In genomic region chr19:58278156-58279041, GRCh38 we compare ENCODE assay signal across 8 cellular contexts. TPM values are rescaled to one million over a fixed set of nuclear protein-coding genes. Genes with fewer than 3 reads are reported as not detected.
A peak's percentile ranks its signal among the peaks of the same experiment; 100 is the strongest.
DNase-seq lines count a peak whose midpoint lies in the region; ATAC-seq and TF ChIP-seq lines count a peak whose summit lies in the region.

Gene ZNF8, plus strand, starts transcription at chr19:58278955. Its CDS starts 127 bp downstream, at chr19:58279082.

- no peaks in the 10 kb centered on the region for H3K27me3 ChIP-seq in osteoblast (ENCODE audit: insufficient read depth, low read length)
- no peaks in the 10 kb centered on the region for H3K27me3 ChIP-seq in thoracic aorta (replicated peaks; ENCODE audit: insufficient read depth)

- H3K4me2 ChIP-seq in osteoblast (ENCODE audit: insufficient read depth, low read length), result peak within 1 kb of the TSS; percentile 85

- peak; percentile 96 for DNase-seq in GM12864 (ENCODE audit: low read depth)
- DNase-seq in NCI-H1105 treated with DMSO at 0.1 percent for 48 hours (lab: John Stamatoyannopoulos, UW), result peak; percentile 96
- DNase-seq in SKM-1 treated with dmso at 0.1 percent for 144 hours (lab: John Stamatoyannopoulos, UW; ENCODE audit: unreplicated experiment), result peak; percentile 80
- peak; percentile 94 for DNase-seq in activated naive CD8-positive, alpha-beta T cell treated with anti-CD3 and anti-CD28 coated beads, Interleukin-2, amount 10 ng/mL, durations not matched to agents 7 days and 5 days
- DNase-seq in glutamatergic neuron, result peak; percentile 98
- DNase-seq in osteoblast (ENCODE audit: insufficient read length, low spot score, missing footprints), result peak; percentile 99
- DNase-seq in thoracic aorta (ENCODE audit: low spot score), result peak; percentile 89

- ATAC-seq in HG02678 (IDR thresholded peaks at IDR 0.05; ENCODE audit: unreplicated experiment) (peak; percentile 97), thoracic aorta (ENCODE audit: insufficient number of reproducible peaks, low FRiP score, low read depth) (peak; percentile 93)
- peak; percentile 99 for ATAC-seq in activated naive CD8-positive, alpha-beta T cell treated with anti-CD3 and anti-CD28 coated beads, Interleukin-2, amount 10 ng/mL, durations not matched to agents 7 days and 5 days (ENCODE audit: low read depth)

- POLR2A ChIA-PET in activated naive CD8-positive, alpha-beta T cell treated with anti-CD3 and anti-CD28 coated beads, Interleukin-2, amount 10 ng/mL, durations not matched to agents 7 days and 5 days (lab: Charles Lee), result interaction anchor here (0.5 to 1.8 kb wide), 14 partner anchors 10 to 294 kb away, joined by 3 to 14 read pairs (median 4); partner anchors contain the start of genes ZBTB45, ZNF274, ZNF544 and ZNF584

- peak within 1 kb of the TSS; percentile 98 for H2AFZ ChIP-seq in osteoblast (ENCODE audit: low read length)

- H3K9me3 ChIP-seq in osteoblast (ENCODE audit: low read depth, low read length), result no peaks in the 10 kb centered on the region
- H3K9me3 ChIP-seq in thoracic aorta, result peaks cover 17% of the 10 kb centered on the region

- H3K27ac ChIP-seq in osteoblast (ENCODE audit: low read depth, low read length) (peak within 1 kb of the TSS; percentile 95), thoracic aorta (peak within 1 kb of the TSS; percentile 80 to 86)

- H4K20me1 ChIP-seq in osteoblast (ENCODE audit: insufficient read depth, low read length), result peaks cover 24% of the 10 kb centered on the region

- peaks cover 55% of the 10 kb centered on the region for H3K36me3 Mint-ChIP-seq in activated naive CD8-positive, alpha-beta T cell treated with anti-CD3 and anti-CD28 coated beads, Interleukin-2, amount 10 ng/mL, durations not matched to agents 7 days and 5 days
- H3K36me3 Mint-ChIP-seq in glutamatergic neuron (ENCODE audit: unreplicated experiment), result peaks cover 15% of the 10 kb centered on the region

- no peaks in the 10 kb centered on the region for H3K27me3 Mint-ChIP-seq in activated naive CD8-positive, alpha-beta T cell treated with anti-CD3 and anti-CD28 coated beads, Interleukin-2, amount 10 ng/mL, durations not matched to agents 7 days and 5 days
- H3K27me3 Mint-ChIP-seq in glutamatergic neuron (ENCODE audit: unreplicated experiment), result peaks cover 22% of the 10 kb centered on the region

- peak within 1 kb of the TSS; percentile 91 for H3K4me3 Mint-ChIP-seq in activated naive CD8-positive, alpha-beta T cell treated with anti-CD3 and anti-CD28 coated beads, Interleukin-2, amount 10 ng/mL, durations not matched to agents 7 days and 5 days
- H3K4me3 Mint-ChIP-seq in glutamatergic neuron (ENCODE audit: unreplicated experiment), result peak within 1 kb of the TSS; percentile 98

- TF ChIP-seq CTCF in GM12864 (IDR thresholded peaks at IDR 0.05; ENCODE audit: low read depth, low read length, missing control alignments) (no peak), glutamatergic neuron (IDR thresholded peaks at IDR 0.05; ENCODE audit: partially characterized antibody, unreplicated experiment) (no peak), osteoblast (IDR thresholded peaks at IDR 0.05; ENCODE audit: extremely low read depth, low read depth, low read length) (peak; percentile 12), thoracic aorta (IDR thresholded peaks at IDR 0.05) (no peak)

- peaks cover 66% of the 10 kb centered on the region for H3K79me2 ChIP-seq in osteoblast (ENCODE audit: insufficient read depth, low read length)

- peak within 1 kb of the TSS; percentile 93 for H3K27ac Mint-ChIP-seq in activated naive CD8-positive, alpha-beta T cell treated with anti-CD3 and anti-CD28 coated beads, Interleukin-2, amount 10 ng/mL, durations not matched to agents 7 days and 5 days
- peak within 1 kb of the TSS; percentile 91 for H3K27ac Mint-ChIP-seq in glutamatergic neuron (ENCODE audit: unreplicated experiment)

- H3K4me1 ChIP-seq in osteoblast (ENCODE audit: insufficient read depth, low read length) (peaks cover 23% of the 10 kb centered on the region), thoracic aorta (ENCODE audit: control insufficient read depth in 1 of 2, low read depth in 2 of 2) (peaks cover 4 to 18% of the 10 kb centered on the region in 2 donors)

- H3K9me3 Mint-ChIP-seq in activated naive CD8-positive, alpha-beta T cell treated with anti-CD3 and anti-CD28 coated beads, Interleukin-2, amount 10 ng/mL, durations not matched to agents 7 days and 5 days, result peaks cover 10% of the 10 kb centered on the region
- H3K9me3 Mint-ChIP-seq in glutamatergic neuron (ENCODE audit: unreplicated experiment), result peaks cover 32% of the 10 kb centered on the region

- H3K36me3 ChIP-seq in osteoblast (ENCODE audit: insufficient read depth, low read length), result peaks cover 18% of the 10 kb centered on the region
- H3K36me3 ChIP-seq in thoracic aorta, result peaks cover 5% of the 10 kb centered on the region

- H3K4me3 ChIP-seq in GM12864 (ENCODE audit: low read depth, low read length), result peak within 1 kb of the TSS; percentile 82
- H3K4me3 ChIP-seq in osteoblast (ENCODE audit: insufficient read depth, low read length), result peak within 1 kb of the TSS; percentile 94
- peak within 1 kb of the TSS; percentile 85 for H3K4me3 ChIP-seq in thoracic aorta

- H3K4me1 Mint-ChIP-seq in activated naive CD8-positive, alpha-beta T cell treated with anti-CD3 and anti-CD28 coated beads, Interleukin-2, amount 10 ng/mL, durations not matched to agents 7 days and 5 days, result peaks cover 19% of the 10 kb centered on the region
- peaks cover 20% of the 10 kb centered on the region for H3K4me1 Mint-ChIP-seq in glutamatergic neuron (ENCODE audit: low read depth, unreplicated experiment)

RNA-seq across cellular contexts. Expression of gene ZNF8, which starts in this region (rescaled TPM):
- 1 to 10 TPM; 8.6 to 8.9 TPM for total RNA-seq in activated naive CD8-positive, alpha-beta T cell treated with anti-CD3 and anti-CD28 coated beads, Interleukin-2, amount 10 ng/mL, durations not matched to agents 7 days and 5 days
- 24.8 TPM for total RNA-seq in glutamatergic neuron (ENCODE audit: unreplicated experiment)
- 8.7 and 8.8 TPM in 2 replicates for total RNA-seq in osteoblast
- total RNA-seq in thoracic aorta, result 10 to 100 TPM; 11.4 to 12.0 TPM

Comparison
In these comparisons a context has a peak if more than half of its experiments do, and no peak if none do; other contexts are left out.
1. Peak in every context shown above with its lines: DNase-seq, ATAC-seq, H3K4me3 ChIP-seq and H3K27ac ChIP-seq.